ENCODE assay signal across 14 cellular contexts in genomic region chr14:74875204-74875603, GRCh38.
"Had no signal": no experiment of that assay in that cellular context is flagged by ENCODE, and none has a peak within 500 bp of the region (broad histone marks: within the 10 kb centered on the region; RNA-seq: fewer than 3 reads in every experiment).

No MANE protein-coding gene starts in this region.

- H3K4me3 Mint-ChIP-seq: nephron progenitor cell had no signal

- H3K27ac ChIP-seq: brain microvascular endothelial cell, coronary artery, left ventricle myocardium inferior, prostate gland, thyroid gland had no signal

- DNase-seq: activated effector memory CD4-positive, alpha-beta T cell treated with Interleukin-2 at 50 U/mL for 16 hours; brain microvascular endothelial cell; effector CD4-positive, alpha-beta T cell; foreskin fibroblast; left ventricle myocardium inferior; nephron progenitor cell; occipital lobe; right cardiac atrium; small intestine; thyroid gland had no signal

- FAIRE-seq: small intestine had no signal

- H3K27me3 Mint-ChIP-seq: central memory CD8-positive, alpha-beta T cell had no signal

- H3K9me3 ChIP-seq: left ventricle myocardium inferior, prostate gland, thyroid gland had no signal

- H3K27ac Mint-ChIP-seq: nephron progenitor cell had no signal

- H3K4me3 ChIP-seq: coronary artery, left ventricle myocardium inferior, prostate gland, thyroid gland had no signal

- H3K27me3 ChIP-seq: brain microvascular endothelial cell, thyroid gland had no signal

- H3K36me3 Mint-ChIP-seq: activated naive CD4-positive, alpha-beta T cell treated with anti-CD3 and anti-CD28 coated beads, Interleukin-2, amount 50 U/mL, for 72 hours had no signal

- H3K9me3 Mint-ChIP-seq: activated naive CD4-positive, alpha-beta T cell treated with anti-CD3 and anti-CD28 coated beads, Interleukin-2, amount 50 U/mL, for 72 hours; central memory CD8-positive, alpha-beta T cell; nephron progenitor cell had no signal

- H3K4me1 ChIP-seq: left ventricle myocardium inferior, prostate gland, thyroid gland had no signal

- H3K36me3 ChIP-seq: brain microvascular endothelial cell, left ventricle myocardium inferior, prostate gland, thyroid gland had no signal
